Comparison of ENCODE assay signal across 15 cellular contexts in genomic region chr17:3976675-3977171, GRCh38. TPM values are rescaled to one million over a fixed set of nuclear protein-coding genes. Genes with fewer than 3 reads are reported as not detected.
DNase-seq lines count a peak whose midpoint lies in the region; ATAC-seq and TF ChIP-seq lines count a peak whose summit lies in the region.
"Had no signal": no experiment of that assay in that cellular context is flagged by ENCODE, and none has a peak within 500 bp of the region (broad histone marks: within the 10 kb centered on the region; RNA-seq: fewer than 3 reads in every experiment).

No MANE protein-coding gene starts in this region.

- H3K36me3 Mint-ChIP-seq in activated CD4-positive, alpha-beta memory T cell treated with anti-CD3 and anti-CD28 coated beads for 36 hours, result no peaks in the 10 kb centered on the region
- H3K36me3 Mint-ChIP-seq: activated naive CD4-positive, alpha-beta T cell treated with anti-CD3 and anti-CD28 coated beads, Interleukin-2, amount 50 U/mL, for 24 hours had no signal

- H3K9me3 Mint-ChIP-seq in activated CD4-positive, alpha-beta memory T cell treated with anti-CD3 and anti-CD28 coated beads for 36 hours, result peaks cover 8% of the 10 kb centered on the region
- H3K9me3 Mint-ChIP-seq: activated naive CD4-positive, alpha-beta T cell treated with anti-CD3 and anti-CD28 coated beads, Interleukin-2, amount 50 U/mL, for 24 hours had no signal

- H3K4me3 Mint-ChIP-seq in activated CD4-positive, alpha-beta memory T cell treated with anti-CD3 and anti-CD28 coated beads for 36 hours, result no peak overlapping the region
- H3K4me3 Mint-ChIP-seq: activated naive CD4-positive, alpha-beta T cell treated with anti-CD3 and anti-CD28 coated beads, Interleukin-2, amount 50 U/mL, for 24 hours had no signal

- H3K27ac ChIP-seq in Peyer's patch (peak overlapping the region; percentile 17 to 73 (median 68)), parathyroid adenoma (no peak overlapping the region)

- CTCF ChIA-PET in activated CD4-positive, alpha-beta memory T cell treated with anti-CD3 and anti-CD28 coated beads for 36 hours (lab: Charles Lee), result no interaction called here

- no peak overlapping the region for H3K9ac ChIP-seq in parathyroid adenoma

- POLR2A ChIA-PET in activated CD4-positive, alpha-beta memory T cell treated with anti-CD3 and anti-CD28 coated beads for 36 hours (lab: Charles Lee), result no interaction called here

- TF ChIP-seq CTCF in Peyer's patch (IDR thresholded peaks at IDR 0.05), result no peak
- TF ChIP-seq CTCF in parathyroid adenoma (IDR thresholded peaks at IDR 0.05), result no peak

- peak overlapping the region; percentile 1 for H3K4me2 ChIP-seq in parathyroid adenoma (ENCODE audit: low read length)

- H3K4me3 ChIP-seq in Peyer's patch, result no peak overlapping the region
- H3K4me3 ChIP-seq in parathyroid adenoma (ENCODE audit: low read depth, low read length), result no peak overlapping the region

- H3K27me3 Mint-ChIP-seq in activated CD4-positive, alpha-beta memory T cell treated with anti-CD3 and anti-CD28 coated beads for 36 hours, result no peaks in the 10 kb centered on the region
- H3K27me3 Mint-ChIP-seq: activated naive CD4-positive, alpha-beta T cell treated with anti-CD3 and anti-CD28 coated beads, Interleukin-2, amount 50 U/mL, for 24 hours had no signal

- H3K9me3 ChIP-seq in Peyer's patch, result no peaks in the 10 kb centered on the region
- H3K9me3 ChIP-seq in parathyroid adenoma (ENCODE audit: control insufficient read depth, low read length), result no peaks in the 10 kb centered on the region

- peak in 1 of 2 donors; percentile 11 for TF ChIP-seq POLR2A in Peyer's patch (IDR thresholded peaks at IDR 0.05)

- no peaks in the 10 kb centered on the region for H3K27me3 ChIP-seq in Peyer's patch
- no peaks in the 10 kb centered on the region for H3K27me3 ChIP-seq in parathyroid adenoma (ENCODE audit: control insufficient read depth, insufficient read depth, low read length)

- H3K4me1 Mint-ChIP-seq in activated CD4-positive, alpha-beta memory T cell treated with anti-CD3 and anti-CD28 coated beads for 36 hours (ENCODE audit: low read depth), result peaks cover 15% of the 10 kb centered on the region

- peak; percentile 17 for DNase-seq in D341Med (ENCODE audit: low spot score)
- peak in 2 of 3 donors; percentile 84 to 90 for DNase-seq in Peyer's patch
- DNase-seq in left cardiac atrium, result peak; percentile 85
- DNase-seq in SHP77 treated with DMSO at 0.1 percent for 48 hours (lab: John Stamatoyannopoulos, UW), result no peak
- DNase-seq in iPS-NIHi7 (ENCODE audit: extremely low spot score), result no peak
- no peak for DNase-seq in activated CD4-positive, alpha-beta memory T cell treated with anti-CD3 and anti-CD28 coated beads for 36 hours
- DNase-seq: activated CD4-positive, alpha-beta T cell treated with anti-CD3 and anti-CD28 coated beads for 48 hours; effector CD4-positive, alpha-beta T cell; GOT3; nephron progenitor cell; stimulated activated CD4-positive, alpha-beta T cell treated with anti-CD3 and anti-CD28 coated beads, Interleukin-1b, Interleukin-23, amount 100 ng/mL, for 48 hours; stimulated activated naive CD4-positive, alpha-beta T cell treated with Interleukin-2 at 50 U/mL for 16 hours had no signal

- no peak overlapping the region for H3K27ac Mint-ChIP-seq in activated CD4-positive, alpha-beta memory T cell treated with anti-CD3 and anti-CD28 coated beads for 36 hours
- H3K27ac Mint-ChIP-seq: activated naive CD4-positive, alpha-beta T cell treated with anti-CD3 and anti-CD28 coated beads, Interleukin-2, amount 50 U/mL, for 24 hours; nephron progenitor cell had no signal

- H3K79me2 ChIP-seq in parathyroid adenoma, result no peaks in the 10 kb centered on the region

- peak; percentile 90 to 94 for ATAC-seq in left cardiac atrium
- ATAC-seq in GM21619 (IDR thresholded peaks at IDR 0.05; ENCODE audit: unreplicated experiment), result no peak

- H3K36me3 ChIP-seq in Peyer's patch (no peaks in the 10 kb centered on the region), parathyroid adenoma (ENCODE audit: control insufficient read depth, insufficient read depth, low read length) (peaks cover 2% of the 10 kb centered on the region)

- no peak overlapping the region for H2AFZ ChIP-seq in parathyroid adenoma

- intact Hi-C loops in left cardiac atrium (cut with DNase I), result no loop called here
- intact Hi-C loops in activated CD4-positive, alpha-beta memory T cell treated with anti-CD3 and anti-CD28 coated beads for 36 hours (cut with micrococcal nuclease), result no loop called here

- H3K4me1 ChIP-seq in Peyer's patch (peaks cover 0 to 29% (median 5%) of the 10 kb centered on the region in 4 donors), parathyroid adenoma (no peaks in the 10 kb centered on the region)

RNA-seq across cellular contexts. Expression of gene ATP2A3, which starts 12.5 kb away (rescaled TPM):
- 100 to 1,000 TPM in 2 of 4 donors, 10 to 100 TPM in 2; 78.6 to 231 (median 112) TPM for total RNA-seq in Peyer's patch
- 10 to 100 TPM in 1 of 2 donors, 1 to 10 TPM in 1; 8.6 to 12.0 TPM for total RNA-seq in left cardiac atrium
- total RNA-seq in activated CD4-positive, alpha-beta memory T cell treated with anti-CD3 and anti-CD28 coated beads for 36 hours, result 100 to 1,000 TPM; 107 to 108 TPM

Comparison
In these comparisons a context has a peak if more than half of its experiments do, and no peak if none do; other contexts are left out.
1. DNase-seq: peak in D341Med (single experiment), Peyer's patch (2 of 3) and left cardiac atrium (single experiment); none in SHP77 treated with DMSO at 0.1 percent for 48 hours (single experiment), iPS-NIHi7 (single experiment) and activated CD4-positive, alpha-beta memory T cell treated with anti-CD3 and anti-CD28 coated beads for 36 hours (single experiment).
2. RNA of gene ATP2A3, which starts 12.5 kb away (total RNA-seq): 78.6 to 231 TPM in Peyer's patch and 107 to 108 TPM in activated CD4-positive, alpha-beta memory T cell treated with anti-CD3 and anti-CD28 coated beads for 36 hours; 8.6 to 12.0 TPM in left cardiac atrium; every median in the first group is over 4 times any median in the second.